Comparison of ENCODE assay signal across 9 cellular contexts in the genomic region with DNA sequence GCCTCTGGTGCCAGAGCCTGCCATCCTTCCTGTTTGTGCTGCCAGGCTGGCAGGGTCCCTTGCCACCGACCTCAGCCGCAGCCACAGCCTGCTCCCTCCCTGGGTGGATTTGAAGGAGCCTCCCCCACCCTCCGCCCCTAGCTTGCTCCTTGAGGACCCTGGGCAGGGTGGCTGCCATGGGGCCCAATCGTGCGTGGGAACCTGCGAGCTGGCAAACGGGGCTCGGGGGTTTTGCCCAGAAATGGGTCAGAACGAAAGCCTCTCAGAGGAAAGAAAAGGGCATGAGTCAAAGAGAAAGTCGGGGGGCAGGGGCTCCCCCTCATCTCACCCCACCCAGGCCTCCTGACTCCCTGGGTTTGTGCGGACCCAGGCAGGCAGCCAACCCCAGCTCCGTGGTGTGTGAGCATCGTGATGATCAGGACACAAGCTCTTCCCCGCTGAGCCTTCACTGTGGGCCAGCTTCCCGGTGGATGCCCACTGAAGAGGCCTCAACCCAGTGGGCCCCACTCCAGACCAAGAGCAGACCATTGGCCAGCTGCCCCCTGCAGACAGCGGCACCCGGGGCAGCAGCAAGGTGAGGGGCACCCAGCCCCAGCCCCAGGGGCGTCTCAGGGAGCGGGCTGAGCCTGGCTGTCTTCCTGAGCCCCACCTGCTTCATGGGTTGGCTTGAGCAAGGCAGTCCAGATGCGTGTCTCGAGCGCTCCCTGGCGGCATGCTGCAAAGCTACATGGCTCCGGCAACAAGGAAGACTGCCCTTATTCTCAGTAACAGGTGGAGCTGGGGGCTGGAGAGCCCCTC. TPM values are rescaled to one million over a fixed set of nuclear protein-coding genes. Genes with fewer than 3 reads are reported as not detected.
A peak's percentile ranks its signal among the peaks of the same experiment; 100 is the strongest.
DNase-seq lines count a peak whose midpoint lies in the region; ATAC-seq and TF ChIP-seq lines count a peak whose summit lies in the region.
"Had no signal": no experiment of that assay in that cellular context is flagged by ENCODE, and none has a peak within 500 bp of the region (broad histone marks: within the 10 kb centered on the region; RNA-seq: fewer than 3 reads in every experiment).

No MANE protein-coding gene starts in this region.

- H3K27me3 ChIP-seq in colonic mucosa, result no peaks in the 10 kb centered on the region
- H3K27me3 ChIP-seq in right lobe of liver, result no peaks in the 10 kb centered on the region

- intact Hi-C loops in colonic mucosa (cut with DNase I), result loop anchor here (5.0 kb wide), 1 partner anchor 248 kb away; no protein-coding TSS in a partner anchor
- intact Hi-C loops in right lobe of liver (cut with DNase I), result loop anchor here (5.0 to 10.0 kb wide), 5 partner anchors 83 to 260 kb away; a partner anchor contains a TSS

- no peak for TF ChIP-seq POLR2A in right lobe of liver (IDR thresholded peaks at IDR 0.05)

- peak overlapping the region; percentile 14 to 38 for H3K9ac ChIP-seq in colonic mucosa (ENCODE audit: low read depth in 2 of 2, low read length in 2 of 2)

- H3K4me1 ChIP-seq in colonic mucosa, result peaks cover 19% of the 10 kb centered on the region
- peaks cover 0 to 3% (median 0%) of the 10 kb centered on the region in 4 donors for H3K4me1 ChIP-seq in right lobe of liver

- ATAC-seq in HG03175 (IDR thresholded peaks at IDR 0.05; ENCODE audit: unreplicated experiment) (peak; percentile 60), right lobe of liver (peak; percentile 73 to 85 (median 82)), GM19452 (IDR thresholded peaks at IDR 0.05; ENCODE audit: unreplicated experiment) (no peak)

- 10% methylated on average over 10 of the region's 24 CpGs for WGBS in right lobe of liver (ENCODE audit: insufficient coverage, low coverage, low lambda C conversion rate, missing lambda C conversion rate)

- H3K4me3 ChIP-seq in GM12864 (ENCODE audit: low read depth, low read length) (no peak overlapping the region), colonic mucosa (peak overlapping the region; percentile 9), right lobe of liver (no peak overlapping the region)

- DNase-seq in GM12864 (ENCODE audit: low read depth), result peak; percentile 73
- peak; percentile 65 for DNase-seq in NCI-H748 treated with DMSO at 0.1 percent for 48 hours (lab: John Stamatoyannopoulos, UW)
- DNase-seq in activated CD4-positive, alpha-beta T cell treated with anti-CD3 and anti-CD28 coated beads, Interleukin-2, amount 50 U/mL, for 1 hour, result peak; percentile 89
- peak; percentile 86 for DNase-seq in colonic mucosa
- peak; percentile 83 to 90 (median 87) for DNase-seq in right lobe of liver
- peak; percentile 90 for DNase-seq in stimulated activated CD4-positive, alpha-beta T cell treated with anti-CD3 and anti-CD28 coated beads, Interleukin-4, amount 100 ng/mL, for 24 hours

- H3K27ac ChIP-seq in colonic mucosa (peak overlapping the region; percentile 66), right lobe of liver (peak overlapping the region in 1 of 3 donors; percentile 18)

- peak; percentile 98 for TF ChIP-seq CTCF in GM12864 (IDR thresholded peaks at IDR 0.05; ENCODE audit: low read depth, low read length, missing control alignments)
- peak; percentile 93 for TF ChIP-seq CTCF in colonic mucosa (IDR thresholded peaks at IDR 0.05)
- peak; percentile 89 to 94 (median 89) for TF ChIP-seq CTCF in right lobe of liver (IDR thresholded peaks at IDR 0.05)

- H3K9me3 ChIP-seq in colonic mucosa (no peaks in the 10 kb centered on the region), right lobe of liver (no peaks in the 10 kb centered on the region)

- H3K36me3 ChIP-seq in colonic mucosa, result no peaks in the 10 kb centered on the region
- no peaks in the 10 kb centered on the region for H3K36me3 ChIP-seq in right lobe of liver

RNA-seq across cellular contexts. Expression of a gene that starts 3.0 kb away (rescaled TPM):
- not detected for total RNA-seq in colonic mucosa
- total RNA-seq in right lobe of liver, result under 1 TPM in 2 of 6 experiments, not detected in 4; 0.12 to 0.13 TPM
- total RNA-seq: skeletal muscle tissue had no signal

RNA-seq across cellular contexts. Expression of a gene that starts 6.9 kb away (rescaled TPM):
- total RNA-seq in colonic mucosa (10 to 100 TPM; 22.4 to 47.5 TPM), right lobe of liver (10 to 100 TPM; 23.7 to 49.2 (median 34.2) TPM)

RNA-seq across cellular contexts. Expression of a gene that starts 11.1 kb away (rescaled TPM):
- total RNA-seq in colonic mucosa (100 to 1,000 TPM; 149 to 177 TPM), right lobe of liver (10 to 100 TPM in 5 of 6 experiments, 1 to 10 TPM in 1; 9.3 to 14.9 (median 12.2) TPM)

RNA-seq across cellular contexts. Expression of a gene that starts 19.0 kb away (rescaled TPM):
- total RNA-seq in colonic mucosa (10 to 100 TPM; 20.5 to 22.1 TPM), right lobe of liver (1 to 10 TPM in 2 of 6 experiments, under 1 TPM in 4; 0.50 to 2.1 (median 0.80) TPM)

RNA-seq across cellular contexts. Expression of a gene that starts 35.4 kb away (rescaled TPM):
- total RNA-seq in colonic mucosa, result 10 to 100 TPM; 19.2 to 57.8 TPM
- under 1 TPM in 5 of 6 experiments, not detected in 1; 0.05 to 0.43 (median 0.22) TPM for total RNA-seq in right lobe of liver

Comparison
In these comparisons a context has a peak if more than half of its experiments do, and no peak if none do; other contexts are left out.
1. RNA of a gene that starts 11.1 kb away (total RNA-seq): 149 to 177 TPM in colonic mucosa; 9.3 to 14.9 TPM in right lobe of liver; every median in the first group is over 4 times any median in the second.
2. Peak in every context shown above with its lines, with median percentiles within 50 percentile points of each other: DNase-seq and CTCF ChIP-seq.